In the genomic region with DNA sequence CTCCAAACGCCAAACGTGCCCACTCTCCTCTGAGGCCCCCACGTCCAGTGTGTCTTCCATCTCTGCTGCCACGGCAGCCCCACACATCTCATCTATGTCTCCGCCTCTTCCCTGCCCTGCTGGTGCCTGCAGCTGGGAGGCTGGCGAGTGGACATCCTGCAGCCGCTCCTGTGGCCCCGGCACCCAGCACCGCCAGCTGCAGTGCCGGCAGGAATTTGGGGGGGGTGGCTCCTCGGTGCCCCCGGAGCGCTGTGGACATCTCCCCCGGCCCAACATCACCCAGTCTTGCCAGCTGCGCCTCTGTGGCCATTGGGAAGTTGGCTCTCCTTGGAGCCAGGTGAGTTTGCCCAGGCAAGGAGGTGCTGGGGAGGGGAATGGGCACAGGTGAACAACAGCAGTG, we compare ENCODE assay signal across 24 cellular contexts. TPM values are rescaled to one million over a fixed set of nuclear protein-coding genes. Genes with fewer than 3 reads are reported as not detected.
A peak's percentile ranks its signal among the peaks of the same experiment; 100 is the strongest.
DNase-seq lines count a peak whose midpoint lies in the region; ATAC-seq and TF ChIP-seq lines count a peak whose summit lies in the region.
"Had no signal": no experiment of that assay in that cellular context is flagged by ENCODE, and none has a peak within 500 bp of the region (broad histone marks: within the 10 kb centered on the region; RNA-seq: fewer than 3 reads in every experiment).

No MANE protein-coding gene starts in this region.

- peaks cover 27% of the 10 kb centered on the region for H3K36me3 Mint-ChIP-seq in stimulated activated effector memory CD8-positive, alpha-beta T cell treated with anti-CD3 and anti-CD28 coated beads, Interleukin-12 subunit alpha, Interleukin-12 subunit beta, amount 100 ng/mL, for 72 hours

- H3K9me3 Mint-ChIP-seq in stimulated activated effector memory CD8-positive, alpha-beta T cell treated with anti-CD3 and anti-CD28 coated beads, Interleukin-12 subunit alpha, Interleukin-12 subunit beta, amount 100 ng/mL, for 72 hours: no peaks in the 10 kb centered on the region
- H3K9me3 Mint-ChIP-seq: activated CD8-positive, alpha-beta T cell treated with anti-CD3 and anti-CD28 coated beads for 36 hours; activated naive CD4-positive, alpha-beta T cell treated with anti-CD3 and anti-CD28 coated beads, Interleukin-2, amount 10 ng/mL, durations not matched to agents 7 days and 5 days; IgD-negative memory B cell; mesothelial cell of epicardium; nephron had no signal

- 85% methylated on average over 9 of the region's 15 CpGs for WGBS in esophagus muscularis mucosa

- H3K4me3 ChIP-seq in esophagus muscularis mucosa: no peak overlapping the region
- H3K4me3 ChIP-seq: MG63, transverse colon had no signal

- no peak overlapping the region for H3K4me3 Mint-ChIP-seq in stimulated activated effector memory CD8-positive, alpha-beta T cell treated with anti-CD3 and anti-CD28 coated beads, Interleukin-12 subunit alpha, Interleukin-12 subunit beta, amount 100 ng/mL, for 72 hours
- H3K4me3 Mint-ChIP-seq: activated CD8-positive, alpha-beta T cell treated with anti-CD3 and anti-CD28 coated beads for 36 hours; activated naive CD4-positive, alpha-beta T cell treated with anti-CD3 and anti-CD28 coated beads, Interleukin-2, amount 10 ng/mL, durations not matched to agents 7 days and 5 days; IgD-negative memory B cell; mesothelial cell of epicardium; nephron had no signal

- no peaks in the 10 kb centered on the region for H3K9me3 ChIP-seq in esophagus muscularis mucosa
- H3K9me3 ChIP-seq: MG63, SK-N-SH, transverse colon had no signal

- H3K27ac Mint-ChIP-seq in stimulated activated effector memory CD8-positive, alpha-beta T cell treated with anti-CD3 and anti-CD28 coated beads, Interleukin-12 subunit alpha, Interleukin-12 subunit beta, amount 100 ng/mL, for 72 hours: peak overlapping the region; percentile 23
- H3K27ac Mint-ChIP-seq: activated CD8-positive, alpha-beta T cell treated with anti-CD3 and anti-CD28 coated beads for 36 hours; activated naive CD4-positive, alpha-beta T cell treated with anti-CD3 and anti-CD28 coated beads, Interleukin-2, amount 10 ng/mL, durations not matched to agents 7 days and 5 days; IgD-negative memory B cell; mesothelial cell of epicardium; progenitor cell of endocrine pancreas had no signal

- intact Hi-C loops in esophagus muscularis mucosa (cut with DNase I): loop anchor here (10.0 kb wide), 1 partner anchor 257 kb away; no protein-coding TSS in a partner anchor

- H3K36me3 ChIP-seq in esophagus muscularis mucosa: peaks cover 6 to 52% (median 36%) of the 10 kb centered on the region in 4 donors
- H3K36me3 ChIP-seq: transverse colon had no signal

- no peak for TF ChIP-seq POLR2A in esophagus muscularis mucosa (IDR thresholded peaks at IDR 0.05; ENCODE audit: low read depth)

- DNase-seq in RWPE1 (ENCODE audit: low spot score) (no peak), esophagus muscularis mucosa (ENCODE audit: extremely low spot score) (no peak), T-helper 9 cell (no peak), Kasumi-1 (lab: John Stamatoyannopoulos, UW) (no peak)
- DNase-seq in stimulated activated effector memory CD8-positive, alpha-beta T cell treated with anti-CD3 and anti-CD28 coated beads, Interleukin-12 subunit alpha, Interleukin-12 subunit beta, amount 100 ng/mL, for 72 hours (ENCODE audit: low spot score in 2 of 2): no peak
- DNase-seq: activated CD8-positive, alpha-beta T cell treated with anti-CD3 and anti-CD28 coated beads for 36 hours; activated naive CD4-positive, alpha-beta T cell treated with anti-CD3 and anti-CD28 coated beads, Interleukin-2, amount 10 ng/mL, durations not matched to agents 7 days and 5 days; cerebellar nuclear complex; DMS79 treated with DMSO at 0.1 percent for 48 hours; effector CD8-positive, alpha-beta T cell; MG63; NCI-H1436; NCI-H524 treated with DMSO at 0.1 percent for 48 hours; SK-N-SH; stimulated activated CD4-positive, alpha-beta T cell treated with anti-CD3 and anti-CD28 coated beads, Interleukin-1b, Interleukin-23, amount 100 ng/mL, for 48 hours; stimulated activated naive CD8-positive, alpha-beta T cell treated with anti-CD3 and anti-CD28 coated beads, Interleukin-15, Interleukin-2, amounts not matched to agents 100 U/mL and 50 U/mL, for 24 hours had no signal

- H3K27ac ChIP-seq in RWPE1: peak overlapping the region; percentile 100
- peak overlapping the region; percentile 93 to 100 (median 98) for H3K27ac ChIP-seq in esophagus muscularis mucosa (replicated peaks in 1 of 4)

- no peak for TF ChIP-seq EP300 in esophagus muscularis mucosa (IDR thresholded peaks at IDR 0.05)

- POLR2A ChIA-PET in RWPE1 (lab: Yijun Ruan, JAX; ENCODE audit: low non-redundant PET): interaction anchor here (0.6 kb wide), 1 partner anchor 316 kb away, joined by 3 read pairs; no protein-coding TSS in a partner anchor

- peaks cover 46 to 93% (median 66%) of the 10 kb centered on the region in 4 donors for H3K4me1 ChIP-seq in esophagus muscularis mucosa

- peaks cover 38% of the 10 kb centered on the region for H3K4me1 Mint-ChIP-seq in stimulated activated effector memory CD8-positive, alpha-beta T cell treated with anti-CD3 and anti-CD28 coated beads, Interleukin-12 subunit alpha, Interleukin-12 subunit beta, amount 100 ng/mL, for 72 hours

- TF ChIP-seq CTCF in RWPE1 (conservative IDR thresholded peaks at IDR 0.05; ENCODE audit: low read depth) (no peak), esophagus muscularis mucosa (IDR thresholded peaks at IDR 0.05) (no peak)

- no peaks in the 10 kb centered on the region for H3K27me3 ChIP-seq in esophagus muscularis mucosa
- H3K27me3 ChIP-seq: MG63, transverse colon had no signal

- no peak for ATAC-seq in stimulated activated effector memory CD8-positive, alpha-beta T cell treated with anti-CD3 and anti-CD28 coated beads, Interleukin-12 subunit alpha, Interleukin-12 subunit beta, amount 100 ng/mL, for 72 hours
- ATAC-seq: activated CD8-positive, alpha-beta T cell treated with anti-CD3 and anti-CD28 coated beads for 36 hours; stimulated activated naive CD8-positive, alpha-beta T cell treated with anti-CD3 and anti-CD28 coated beads, Interleukin-15, Interleukin-2, amounts not matched to agents 100 U/mL and 50 U/mL, for 24 hours had no signal

- CTCF ChIA-PET in RWPE1 (lab: Yijun Ruan, JAX): interaction anchor here (0.5 kb wide), 1 partner anchor 232 kb away, joined by 5 read pairs; no protein-coding TSS in a partner anchor

RNA-seq across cellular contexts. Expression of a gene that starts 8.6 kb away (rescaled TPM):
- 10 to 100 TPM; 33.6 to 86.1 (median 48.2) TPM for total RNA-seq in esophagus muscularis mucosa

RNA-seq across cellular contexts. Expression of a gene that starts 21.6 kb away (rescaled TPM):
- total RNA-seq in esophagus muscularis mucosa: 100 to 1,000 TPM; 192 to 460 (median 255) TPM

RNA-seq across cellular contexts. Expression of a gene that starts 42.3 kb away (rescaled TPM):
- total RNA-seq in esophagus muscularis mucosa: not detected
- total RNA-seq: activated CD8-positive, alpha-beta T cell treated with anti-CD3 and anti-CD28 coated beads for 36 hours; glomerular endothelial cell; H4; T-helper 2 cell treated with Interferon-gamma antibody and Interleukin-4, amounts not matched to agents 100 ng/mL and 5 ng/mL, for 36 hours; transverse colon had no signal

RNA-seq across cellular contexts. Expression of a gene that starts 49.9 kb away (rescaled TPM):
- 10 to 100 TPM; 17.4 to 32.9 (median 18.6) TPM for total RNA-seq in esophagus muscularis mucosa
